Comparison of ENCODE assay signal across 7 cellular contexts in the genomic region with DNA sequence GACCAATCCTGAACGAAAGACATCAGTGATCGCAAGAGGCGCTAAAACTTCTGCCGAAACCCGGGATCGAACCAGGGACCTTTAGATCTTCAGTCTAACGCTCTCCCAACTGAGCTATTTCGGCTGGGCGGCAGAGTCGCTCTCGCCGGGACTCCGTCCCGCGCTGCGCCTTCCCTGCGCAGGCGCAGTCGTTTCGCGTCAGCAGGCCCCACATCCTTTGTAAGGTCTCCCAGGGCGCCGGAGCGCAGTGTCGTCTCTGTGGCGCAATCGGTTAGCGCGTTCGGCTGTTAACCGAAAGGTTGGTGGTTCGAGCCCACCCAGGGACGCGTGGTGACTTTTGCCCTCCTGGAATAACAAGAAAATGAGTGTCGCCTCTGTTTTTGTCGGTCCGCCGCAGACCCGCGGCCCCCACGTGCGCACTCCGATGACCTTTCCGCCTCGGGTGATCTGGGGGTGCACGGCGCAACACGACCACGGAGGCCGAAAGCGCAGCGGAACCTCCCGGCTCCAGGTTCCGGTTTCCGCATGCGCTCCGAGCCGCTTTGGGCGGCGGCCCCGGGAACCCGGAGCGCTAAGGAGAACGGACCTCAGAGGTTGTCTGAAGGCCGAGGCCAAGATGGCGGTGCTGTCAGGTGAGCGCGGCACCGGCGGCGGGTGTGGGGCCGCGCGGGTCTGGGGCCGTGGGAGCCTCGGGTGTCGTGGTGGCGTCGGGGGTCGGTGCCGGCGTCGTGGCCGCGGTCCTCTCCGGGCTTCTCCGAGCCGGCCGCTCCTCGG. TPM values are rescaled to one million over a fixed set of nuclear protein-coding genes. Genes with fewer than 3 reads are reported as not detected.
DNase-seq lines count a peak whose midpoint lies in the region; ATAC-seq, FAIRE-seq and TF ChIP-seq lines count a peak whose summit lies in the region.

A gene (plus strand): TSS at position 597 of the 774 bp plus-strand sequence. CDS start 20 bp downstream, at position 617.

- peak; percentile 67 for ATAC-seq in HG02981 (IDR thresholded peaks at IDR 0.05; ENCODE audit: unreplicated experiment)

- intact Hi-C loops in ascending aorta (cut with DNase I) = loop anchor here (1.0 kb wide), 4 partner anchors 24 to 96 kb away; a partner anchor contains a TSS

- H3K36me3 ChIP-seq in ascending aorta = peaks cover 4 to 18% of the 10 kb centered on the region in 2 donors

- H3K4me1 ChIP-seq in ascending aorta = peaks cover 8 to 10% of the 10 kb centered on the region in 2 donors

- no peaks in the 10 kb centered on the region for H3K27me3 ChIP-seq in ascending aorta

- no peaks in the 10 kb centered on the region for H3K9me3 ChIP-seq in ascending aorta

- peak within 1 kb of the TSS; percentile 76 to 78 for H3K27ac ChIP-seq in ascending aorta

- peak; percentile 91 for FAIRE-seq in GM18507 (lab: Jason Lieb, UNC)

- peak in 2 of 3 experiments; percentile 13 to 54 for TF ChIP-seq CTCF in ascending aorta (IDR thresholded peaks at IDR 0.05)

- peak within 1 kb of the TSS; percentile 81 for H3K4me3 ChIP-seq in ascending aorta

- DNase-seq in GM18507 (ENCODE audit: extremely low spot score, insufficient read length, low read depth) = peak; percentile 64
- DNase-seq in NCI-H2029 treated with DMSO at 0.1 percent for 48 hours (lab: John Stamatoyannopoulos, UW) = peak; percentile 58
- DNase-seq in T-helper 22 cell (ENCODE audit: low read depth) = peak; percentile 77
- peak; percentile 47 to 93 for DNase-seq in ascending aorta (ENCODE audit: low spot score in 2 of 2)
- DNase-seq in hepatic stellate cell (ENCODE audit: low spot score) = peak; percentile 85
- DNase-seq in retina = peak; percentile 99

RNA-seq across cellular contexts. Expression of the gene that starts here (rescaled TPM):
- total RNA-seq in ascending aorta = 216 TPM

Comparison
In these comparisons a context has a peak if more than half of its experiments do, and no peak if none do; other contexts are left out.
1. Peak in every context shown above with its lines: DNase-seq, ATAC-seq, H3K4me3 ChIP-seq and H3K27ac ChIP-seq.